ENCODE assay signal across 18 cellular contexts in genomic region chr2:171316755-171317337, GRCh38.
DNase-seq lines count a peak whose midpoint lies in the region; ATAC-seq, FAIRE-seq and TF ChIP-seq lines count a peak whose summit lies in the region.
"Had no signal": no experiment of that assay in that cellular context is flagged by ENCODE, and none has a peak within 500 bp of the region (broad histone marks: within the 10 kb centered on the region; RNA-seq: fewer than 3 reads in every experiment).

No MANE protein-coding gene starts in this region.

- H3K9me3 Mint-ChIP-seq in activated CD4-positive, alpha-beta memory T cell treated with anti-CD3 and anti-CD28 coated beads for 36 hours = peaks cover 14% of the 10 kb centered on the region
- peaks cover 11% of the 10 kb centered on the region for H3K9me3 Mint-ChIP-seq in activated CD4-positive, alpha-beta memory T cell treated with anti-CD3 and anti-CD28 coated beads, Interleukin-2, amount 10 ng/mL, durations not matched to agents 7 days and 5 days
- H3K9me3 Mint-ChIP-seq in stimulated activated memory B cell treated with anti-CD40 and anti-IgM and Interleukin-4, amounts not matched to agents 10 μg/mL and 1 μg/mL and 100 μg/mL, for 72 hours = no peaks in the 10 kb centered on the region

- no peak for FAIRE-seq in GM12891 (lab: Jason Lieb, UNC)
- FAIRE-seq: A204.1, colon had no signal

- POLR2A ChIA-PET in activated CD4-positive, alpha-beta memory T cell treated with anti-CD3 and anti-CD28 coated beads for 36 hours (lab: Charles Lee) = interaction anchor here (1.1 to 3.1 kb wide), 3 partner anchors 11 to 144 kb away, joined by 4 to 16 read pairs (median 5); no protein-coding TSS in a partner anchor
- POLR2A ChIA-PET in activated CD4-positive, alpha-beta memory T cell treated with anti-CD3 and anti-CD28 coated beads, Interleukin-2, amount 10 ng/mL, durations not matched to agents 7 days and 5 days (lab: Charles Lee) = interaction anchor here (1.1 to 2.5 kb wide), 3 partner anchors 10 to 157 kb away, joined by 3 to 8 read pairs (median 6); partner anchors contain the start of genes DCAF17 and METTL8

- no peak for TF ChIP-seq CTCF in VCaP (conservative IDR thresholded peaks at IDR 0.05)

- TF ChIP-seq POLR2A in GM12891 (IDR thresholded peaks at IDR 0.05; ENCODE audit: low read depth, low read length) = no peak

- peak overlapping the region; percentile 73 for H3K27ac ChIP-seq in VCaP
- H3K27ac ChIP-seq: HL-60, left lung, suprapubic skin had no signal

- peaks cover 21% of the 10 kb centered on the region for H3K36me3 Mint-ChIP-seq in activated CD4-positive, alpha-beta memory T cell treated with anti-CD3 and anti-CD28 coated beads for 36 hours
- H3K36me3 Mint-ChIP-seq in activated CD4-positive, alpha-beta memory T cell treated with anti-CD3 and anti-CD28 coated beads, Interleukin-2, amount 10 ng/mL, durations not matched to agents 7 days and 5 days (ENCODE audit: low read depth) = peaks cover 14% of the 10 kb centered on the region
- H3K36me3 Mint-ChIP-seq in stimulated activated memory B cell treated with anti-CD40 and anti-IgM and Interleukin-4, amounts not matched to agents 10 μg/mL and 1 μg/mL and 100 μg/mL, for 72 hours = peaks cover 23% of the 10 kb centered on the region

- H3K27ac Mint-ChIP-seq in activated CD4-positive, alpha-beta memory T cell treated with anti-CD3 and anti-CD28 coated beads for 36 hours = peak overlapping the region; percentile 33
- H3K27ac Mint-ChIP-seq in activated CD4-positive, alpha-beta memory T cell treated with anti-CD3 and anti-CD28 coated beads, Interleukin-2, amount 10 ng/mL, durations not matched to agents 7 days and 5 days = no peak overlapping the region
- H3K27ac Mint-ChIP-seq in stimulated activated memory B cell treated with anti-CD40 and anti-IgM and Interleukin-4, amounts not matched to agents 10 μg/mL and 1 μg/mL and 100 μg/mL, for 72 hours = peak overlapping the region; percentile 93
- H3K27ac Mint-ChIP-seq: activated naive CD4-positive, alpha-beta T cell treated with anti-CD3 and anti-CD28 coated beads, Interleukin-2, amount 10 ng/mL, durations not matched to agents 7 days and 5 days had no signal

- CTCF ChIA-PET in activated CD4-positive, alpha-beta memory T cell treated with anti-CD3 and anti-CD28 coated beads for 36 hours (lab: Charles Lee) = interaction anchor here (1.0 kb wide), 2 partner anchors 56 to 99 kb away, joined by 3 read pairs; no protein-coding TSS in a partner anchor
- CTCF ChIA-PET in activated CD4-positive, alpha-beta memory T cell treated with anti-CD3 and anti-CD28 coated beads, Interleukin-2, amount 10 ng/mL, durations not matched to agents 7 days and 5 days (lab: Charles Lee) = interaction anchor here (0.9 to 1.5 kb wide), 3 partner anchors 8 to 41 kb away, joined by 3 read pairs; no protein-coding TSS in a partner anchor

- no peak overlapping the region for H3K4me3 Mint-ChIP-seq in activated CD4-positive, alpha-beta memory T cell treated with anti-CD3 and anti-CD28 coated beads for 36 hours
- no peak overlapping the region for H3K4me3 Mint-ChIP-seq in activated CD4-positive, alpha-beta memory T cell treated with anti-CD3 and anti-CD28 coated beads, Interleukin-2, amount 10 ng/mL, durations not matched to agents 7 days and 5 days
- H3K4me3 Mint-ChIP-seq in stimulated activated memory B cell treated with anti-CD40 and anti-IgM and Interleukin-4, amounts not matched to agents 10 μg/mL and 1 μg/mL and 100 μg/mL, for 72 hours = no peak overlapping the region
- H3K4me3 Mint-ChIP-seq: activated naive CD4-positive, alpha-beta T cell treated with anti-CD3 and anti-CD28 coated beads, Interleukin-2, amount 10 ng/mL, durations not matched to agents 7 days and 5 days had no signal

- H3K4me1 Mint-ChIP-seq in activated CD4-positive, alpha-beta memory T cell treated with anti-CD3 and anti-CD28 coated beads for 36 hours (ENCODE audit: low read depth) = peaks cover 59% of the 10 kb centered on the region
- H3K4me1 Mint-ChIP-seq in activated CD4-positive, alpha-beta memory T cell treated with anti-CD3 and anti-CD28 coated beads, Interleukin-2, amount 10 ng/mL, durations not matched to agents 7 days and 5 days = peaks cover 47% of the 10 kb centered on the region
- H3K4me1 Mint-ChIP-seq in stimulated activated memory B cell treated with anti-CD40 and anti-IgM and Interleukin-4, amounts not matched to agents 10 μg/mL and 1 μg/mL and 100 μg/mL, for 72 hours = peaks cover 66% of the 10 kb centered on the region

- no peak for DNase-seq in activated CD4-positive, alpha-beta memory T cell treated with anti-CD3 and anti-CD28 coated beads for 36 hours
- no peak for DNase-seq in activated CD4-positive, alpha-beta memory T cell treated with anti-CD3 and anti-CD28 coated beads, Interleukin-2, amount 10 ng/mL, durations not matched to agents 7 days and 5 days
- peak; percentile 70 for DNase-seq in iPS DF 19.7 (ENCODE audit: low read depth, low spot score)
- no peak for DNase-seq in GM12891 (ENCODE audit: insufficient read length, low spot score)
- DNase-seq in CD1c-positive myeloid dendritic cell (ENCODE audit: extremely low spot score) = no peak
- DNase-seq: activated naive CD4-positive, alpha-beta T cell treated with anti-CD3 and anti-CD28 coated beads, Interleukin-2, amount 10 ng/mL, durations not matched to agents 7 days and 5 days; GF-D8; left lung; NCI-H187; stimulated activated CD4-positive, alpha-beta T cell treated with anti-CD3 and anti-CD28 coated beads, Interleukin-12 subunit alpha, Interleukin-12 subunit beta, amount 100 ng/mL, for 4 hours; stimulated activated CD8-positive, alpha-beta memory T cell treated with anti-CD3 and anti-CD28 coated beads, Interleukin-4, amount 100 ng/mL, for 48 hours had no signal

- no peaks in the 10 kb centered on the region for H3K27me3 Mint-ChIP-seq in activated CD4-positive, alpha-beta memory T cell treated with anti-CD3 and anti-CD28 coated beads for 36 hours
- no peaks in the 10 kb centered on the region for H3K27me3 Mint-ChIP-seq in activated CD4-positive, alpha-beta memory T cell treated with anti-CD3 and anti-CD28 coated beads, Interleukin-2, amount 10 ng/mL, durations not matched to agents 7 days and 5 days
- H3K27me3 Mint-ChIP-seq in stimulated activated memory B cell treated with anti-CD40 and anti-IgM and Interleukin-4, amounts not matched to agents 10 μg/mL and 1 μg/mL and 100 μg/mL, for 72 hours = no peaks in the 10 kb centered on the region
- H3K27me3 Mint-ChIP-seq: activated naive CD4-positive, alpha-beta T cell treated with anti-CD3 and anti-CD28 coated beads, Interleukin-2, amount 10 ng/mL, durations not matched to agents 7 days and 5 days had no signal

- intact Hi-C loops in activated CD4-positive, alpha-beta memory T cell treated with anti-CD3 and anti-CD28 coated beads for 36 hours (cut with micrococcal nuclease) = loop anchor here (5.0 kb wide), 1 partner anchor 1120 kb away; no protein-coding TSS in a partner anchor

- ATAC-seq in stimulated activated memory B cell treated with anti-CD40 and anti-IgM and Interleukin-4, amounts not matched to agents 10 μg/mL and 1 μg/mL and 100 μg/mL, for 72 hours = no peak
- ATAC-seq in GM19455 (IDR thresholded peaks at IDR 0.05; ENCODE audit: unreplicated experiment) = no peak

TF ChIP-seq in GM12891, 5 proteins besides CTCF, POLR2A, EP300 and RAD21:
- no peak for TF ChIP-seq POU2F2 (IDR thresholded peaks at IDR 0.05; ENCODE audit: low read depth, low read length)
- TF ChIP-seq TAF1 (IDR thresholded peaks at IDR 0.05; ENCODE audit: low read depth, low read length) = no peak
- TF ChIP-seq PAX5 (IDR thresholded peaks at IDR 0.05; ENCODE audit: insufficient read depth, low read length, severe bottlenecking) = no peak
- TF ChIP-seq SPI1 (IDR thresholded peaks at IDR 0.05; ENCODE audit: low read depth, low read length) = no peak
- no peak for TF ChIP-seq POLR2AphosphoS5 (IDR thresholded peaks at IDR 0.05; ENCODE audit: low read depth, low read length)
